Comparison of ENCODE assay signal across 8 cellular contexts in genomic region chr15:22494466-22495113, GRCh38. TPM values are rescaled to one million over a fixed set of nuclear protein-coding genes. Genes with fewer than 3 reads are reported as not detected.
DNase-seq lines count a peak whose midpoint lies in the region; ATAC-seq and TF ChIP-seq lines count a peak whose summit lies in the region.
"Not testable (repeated sequence)": the region's sequence is repeated elsewhere in the genome, so short reads cannot be mapped to it uniquely, and the experiment has no call there.

No MANE protein-coding gene starts in this region.

- peak in 1 of 2 donors; percentile 50 for ATAC-seq in CD4-positive, CD25-positive, alpha-beta regulatory T cell (ENCODE audit: low read depth in 2 of 2)
- ATAC-seq in left lung; stimulated activated memory B cell treated with anti-CD40 and anti-IgM and Interleukin-4, amounts not matched to agents 10 μg/mL and 1 μg/mL and 100 μg/mL, for 72 hours: not testable (repeated sequence)

- not testable (repeated sequence) for H3K4me1 ChIP-seq in CD4-positive, CD25-positive, alpha-beta regulatory T cell (ENCODE audit: control insufficient read depth, insufficient read depth, low read length, poor library complexity, severe bottlenecking); HUES64 (ENCODE audit: insufficient read depth, low read length); left lung

- not testable (repeated sequence) for H3K9ac ChIP-seq in HUES64 (ENCODE audit: low read depth, low read length)

- not testable (repeated sequence) for H3K27me3 ChIP-seq in CD4-positive, CD25-positive, alpha-beta regulatory T cell (ENCODE audit: control insufficient read depth, insufficient read depth, low read length); HUES64 (ENCODE audit: insufficient read depth, low read length); WERI-Rb-1 (ENCODE audit: insufficient read depth, low read depth, severe bottlenecking); left lung

- peak overlapping the region; percentile 81 to 90 (median 83) for H3K4me3 Mint-ChIP-seq in CD4-positive, CD25-positive, alpha-beta regulatory T cell
- peak overlapping the region; percentile 79 for H3K4me3 Mint-ChIP-seq in activated naive CD4-positive, alpha-beta T cell treated with anti-CD3 and anti-CD28 coated beads, Interleukin-2, amount 10 ng/mL, durations not matched to agents 7 days and 5 days
- H3K4me3 Mint-ChIP-seq in endothelial cell (ENCODE audit: unreplicated experiment) = not testable (repeated sequence)
- H3K4me3 Mint-ChIP-seq in stimulated activated memory B cell treated with anti-CD40 and anti-IgM and Interleukin-4, amounts not matched to agents 10 μg/mL and 1 μg/mL and 100 μg/mL, for 72 hours = peak overlapping the region; percentile 85

- not testable (repeated sequence) for H3K36me3 Mint-ChIP-seq in CD4-positive, CD25-positive, alpha-beta regulatory T cell; activated naive CD4-positive, alpha-beta T cell treated with anti-CD3 and anti-CD28 coated beads, Interleukin-2, amount 10 ng/mL, durations not matched to agents 7 days and 5 days; endothelial cell (ENCODE audit: low read depth, unreplicated experiment); stimulated activated memory B cell treated with anti-CD40 and anti-IgM and Interleukin-4, amounts not matched to agents 10 μg/mL and 1 μg/mL and 100 μg/mL, for 72 hours

- 0% methylated on average over 10 of the region's 88 CpGs for WGBS in HUES64

- not testable (repeated sequence) for H3K27me3 Mint-ChIP-seq in CD4-positive, CD25-positive, alpha-beta regulatory T cell; activated naive CD4-positive, alpha-beta T cell treated with anti-CD3 and anti-CD28 coated beads, Interleukin-2, amount 10 ng/mL, durations not matched to agents 7 days and 5 days; endothelial cell (ENCODE audit: unreplicated experiment); stimulated activated memory B cell treated with anti-CD40 and anti-IgM and Interleukin-4, amounts not matched to agents 10 μg/mL and 1 μg/mL and 100 μg/mL, for 72 hours

- intact Hi-C loops in left lung (cut with DNase I); posterior vena cava (cut with DNase I): not testable (repeated sequence)

- not testable (repeated sequence) for H3K4me3 ChIP-seq in CD4-positive, CD25-positive, alpha-beta regulatory T cell (ENCODE audit: low read depth, low read length)
- H3K4me3 ChIP-seq in HUES64 (ENCODE audit: low read length) (peak overlapping the region; percentile 34; the same call in 1 of the 2 replicates), WERI-Rb-1 (ENCODE audit: low read depth, low read length) (peak overlapping the region; percentile 29), left lung (peak overlapping the region in 1 of 2 donors; percentile 41)

- not testable (repeated sequence) for H3K9me3 Mint-ChIP-seq in CD4-positive, CD25-positive, alpha-beta regulatory T cell; activated naive CD4-positive, alpha-beta T cell treated with anti-CD3 and anti-CD28 coated beads, Interleukin-2, amount 10 ng/mL, durations not matched to agents 7 days and 5 days; endothelial cell (ENCODE audit: unreplicated experiment); stimulated activated memory B cell treated with anti-CD40 and anti-IgM and Interleukin-4, amounts not matched to agents 10 μg/mL and 1 μg/mL and 100 μg/mL, for 72 hours

- H3K9me3 ChIP-seq in CD4-positive, CD25-positive, alpha-beta regulatory T cell (ENCODE audit: control insufficient read depth in 2 of 2, low read length in 2 of 2); HUES64 (ENCODE audit: insufficient read depth, low read depth, low read length); WERI-Rb-1 (ENCODE audit: severe bottlenecking); left lung: not testable (repeated sequence)

- CTCF ChIA-PET in activated naive CD4-positive, alpha-beta T cell treated with anti-CD3 and anti-CD28 coated beads, Interleukin-2, amount 10 ng/mL, durations not matched to agents 7 days and 5 days (lab: Charles Lee) = not testable (repeated sequence)

- H3K27ac ChIP-seq in CD4-positive, CD25-positive, alpha-beta regulatory T cell (ENCODE audit: insufficient read depth, low read length, poor library complexity, severe bottlenecking); HUES64 (ENCODE audit: low read depth, low read length); WERI-Rb-1: not testable (repeated sequence)
- H3K27ac ChIP-seq in left lung = peak overlapping the region in 1 of 2 donors; percentile 57

- H3K4me1 Mint-ChIP-seq in CD4-positive, CD25-positive, alpha-beta regulatory T cell; activated naive CD4-positive, alpha-beta T cell treated with anti-CD3 and anti-CD28 coated beads, Interleukin-2, amount 10 ng/mL, durations not matched to agents 7 days and 5 days; endothelial cell (ENCODE audit: unreplicated experiment); stimulated activated memory B cell treated with anti-CD40 and anti-IgM and Interleukin-4, amounts not matched to agents 10 μg/mL and 1 μg/mL and 100 μg/mL, for 72 hours: not testable (repeated sequence)

- DNase-seq in CD4-positive, CD25-positive, alpha-beta regulatory T cell = peak; percentile 38 to 49 (median 48)
- peak; percentile 70 for DNase-seq in WERI-Rb-1
- DNase-seq in activated naive CD4-positive, alpha-beta T cell treated with anti-CD3 and anti-CD28 coated beads, Interleukin-2, amount 10 ng/mL, durations not matched to agents 7 days and 5 days = peak; percentile 67
- peak; percentile 25 for DNase-seq in endothelial cell (ENCODE audit: low spot score)
- DNase-seq in left lung = peak; percentile 35 to 90
- peak; percentile 88 for DNase-seq in posterior vena cava (ENCODE audit: low spot score)

- H3K27ac Mint-ChIP-seq in CD4-positive, CD25-positive, alpha-beta regulatory T cell = peak overlapping the region in 1 of 3 donors; percentile 42
- peak overlapping the region; percentile 84 for H3K27ac Mint-ChIP-seq in activated naive CD4-positive, alpha-beta T cell treated with anti-CD3 and anti-CD28 coated beads, Interleukin-2, amount 10 ng/mL, durations not matched to agents 7 days and 5 days
- H3K27ac Mint-ChIP-seq in endothelial cell (ENCODE audit: unreplicated experiment); stimulated activated memory B cell treated with anti-CD40 and anti-IgM and Interleukin-4, amounts not matched to agents 10 μg/mL and 1 μg/mL and 100 μg/mL, for 72 hours: not testable (repeated sequence)

- not testable (repeated sequence) for TF ChIP-seq CTCF in WERI-Rb-1 (IDR thresholded peaks at IDR 0.05; ENCODE audit: low read depth, low read length); endothelial cell (IDR thresholded peaks at IDR 0.05; ENCODE audit: unreplicated experiment); left lung (IDR thresholded peaks at IDR 0.05)

- not testable (repeated sequence) for H3K36me3 ChIP-seq in CD4-positive, CD25-positive, alpha-beta regulatory T cell (ENCODE audit: control insufficient read depth, insufficient read depth, low read length); HUES64 (ENCODE audit: insufficient read depth, low read length); WERI-Rb-1; left lung

RNA-seq across cellular contexts. Expression of gene GOLGA6L22, which starts 35.9 kb away (rescaled TPM):
- total RNA-seq in CD4-positive, CD25-positive, alpha-beta regulatory T cell = not detected
- polyA plus RNA-seq in CD4-positive, CD25-positive, alpha-beta regulatory T cell = not detected
- polyA plus RNA-seq in HUES64 (2013, experiment 1 of 2) = not detected
- polyA plus RNA-seq in HUES64 (2013, experiment 2 of 2) = not detected
- total RNA-seq in endothelial cell (ENCODE audit: unreplicated experiment) (not detected), left lung (not detected), posterior vena cava (not detected)

Comparison
In these comparisons a context has a peak if more than half of its experiments do, and no peak if none do; other contexts are left out.
1. DNase-seq: peak in every context shown above with its lines; median percentile 88 in posterior vena cava; 70 in WERI-Rb-1; 67 in activated naive CD4-positive, alpha-beta T cell treated with anti-CD3 and anti-CD28 coated beads, Interleukin-2, amount 10 ng/mL, durations not matched to agents 7 days and 5 days; 62 in left lung; 48 in CD4-positive, CD25-positive, alpha-beta regulatory T cell; 25 in endothelial cell.